ENCODE assay signal across 1 cellular context in the genomic region with DNA sequence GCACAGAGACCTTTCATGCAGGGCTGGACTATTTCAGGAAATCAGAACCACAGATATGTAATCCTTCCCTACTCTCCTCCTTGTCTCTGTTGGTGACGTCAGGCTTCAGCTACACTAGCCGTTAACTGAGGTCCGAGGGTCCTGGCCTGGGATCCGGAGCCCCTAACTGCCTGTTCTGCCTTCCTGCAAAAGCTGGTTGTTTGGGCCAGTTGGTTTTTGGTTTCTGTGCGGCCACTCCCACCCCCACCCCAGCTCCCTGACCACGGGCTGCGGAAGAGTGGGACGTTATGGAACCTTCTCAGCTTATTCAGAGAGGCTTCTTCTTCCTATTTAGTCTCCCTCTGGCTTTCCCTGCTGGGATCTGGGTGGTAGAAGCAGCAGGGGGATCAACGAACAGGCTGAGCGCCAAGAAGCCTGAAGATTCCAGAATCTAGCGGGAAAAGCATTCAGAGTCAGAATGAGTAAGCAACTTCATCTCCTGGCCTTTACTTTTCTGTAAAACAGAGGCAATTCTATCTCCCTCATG.
TF ChIP-seq lines count a peak whose summit lies in the region.

No MANE protein-coding gene starts in this region.

TF ChIP-seq in K562, 482 proteins besides CTCF, POLR2A, EP300 and RAD21 (continued from another document and continues in another):
- no peak for TF ChIP-seq ZNF511 (CRISPR knock-in tag; IDR thresholded peaks at IDR 0.05)
- TF ChIP-seq GABPB1 (CRISPR knock-in tag; IDR thresholded peaks at IDR 0.05) = no peak
- no peak for TF ChIP-seq PCBP2 (IDR thresholded peaks at IDR 0.05; ENCODE audit: low read depth, low read length, poor library complexity, severe bottlenecking)
- TF ChIP-seq ARID3B (CRISPR knock-in tag; IDR thresholded peaks at IDR 0.05; ENCODE audit: borderline replicate concordance) = no peak
- no peak for TF ChIP-seq CBFB (CRISPR knock-in tag; IDR thresholded peaks at IDR 0.05)
- no peak for TF ChIP-seq HOXB6 (CRISPR knock-in tag; IDR thresholded peaks at IDR 0.05; ENCODE audit: borderline replicate concordance)
- no peak for TF ChIP-seq TEAD1 (CRISPR knock-in tag; IDR thresholded peaks at IDR 0.05)
- TF ChIP-seq ZNF395 (CRISPR knock-in tag; IDR thresholded peaks at IDR 0.05) = no peak
- no peak for TF ChIP-seq CREB3L1 (IDR thresholded peaks at IDR 0.05; ENCODE audit: borderline replicate concordance, low read depth)
- TF ChIP-seq ZNF41 (CRISPR knock-in tag; conservative IDR thresholded peaks at IDR 0.05) = no peak
- no peak for TF ChIP-seq LEF1 (IDR thresholded peaks at IDR 0.05)
- TF ChIP-seq THRB (CRISPR knock-in tag; conservative IDR thresholded peaks at IDR 0.05) = no peak
- TF ChIP-seq BRD9 (IDR thresholded peaks at IDR 0.05; ENCODE audit: low read depth, partially characterized antibody) = no peak
- no peak for TF ChIP-seq NCOA1 (IDR thresholded peaks at IDR 0.05; ENCODE audit: low read depth)
- peak; percentile 67; the same call in 1 of the 2 replicates for TF ChIP-seq ZNF592 (IDR thresholded peaks at IDR 0.05)
- TF ChIP-seq, protein P1, sequence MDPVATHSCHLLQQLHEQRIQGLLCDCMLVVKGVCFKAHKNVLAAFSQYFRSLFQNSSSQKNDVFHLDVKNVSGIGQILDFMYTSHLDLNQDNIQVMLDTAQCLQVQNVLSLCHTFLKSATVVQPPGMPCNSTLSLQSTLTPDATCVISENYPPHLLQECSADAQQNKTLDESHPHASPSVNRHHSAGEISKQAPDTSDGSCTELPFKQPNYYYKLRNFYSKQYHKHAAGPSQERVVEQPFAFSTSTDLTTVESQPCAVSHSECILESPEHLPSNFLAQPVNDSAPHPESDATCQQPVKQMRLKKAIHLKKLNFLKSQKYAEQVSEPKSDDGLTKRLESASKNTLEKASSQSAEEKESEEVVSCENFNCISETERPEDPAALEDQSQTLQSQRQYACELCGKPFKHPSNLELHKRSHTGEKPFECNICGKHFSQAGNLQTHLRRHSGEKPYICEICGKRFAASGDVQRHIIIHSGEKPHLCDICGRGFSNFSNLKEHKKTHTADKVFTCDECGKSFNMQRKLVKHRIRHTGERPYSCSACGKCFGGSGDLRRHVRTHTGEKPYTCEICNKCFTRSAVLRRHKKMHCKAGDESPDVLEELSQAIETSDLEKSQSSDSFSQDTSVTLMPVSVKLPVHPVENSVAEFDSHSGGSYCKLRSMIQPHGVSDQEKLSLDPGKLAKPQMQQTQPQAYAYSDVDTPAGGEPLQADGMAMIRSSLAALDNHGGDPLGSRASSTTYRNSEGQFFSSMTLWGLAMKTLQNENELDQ (CRISPR knock-in tag; IDR thresholded peaks at IDR 0.05; ENCODE audit: borderline replicate concordance) = no peak
- TF ChIP-seq, protein P2, sequence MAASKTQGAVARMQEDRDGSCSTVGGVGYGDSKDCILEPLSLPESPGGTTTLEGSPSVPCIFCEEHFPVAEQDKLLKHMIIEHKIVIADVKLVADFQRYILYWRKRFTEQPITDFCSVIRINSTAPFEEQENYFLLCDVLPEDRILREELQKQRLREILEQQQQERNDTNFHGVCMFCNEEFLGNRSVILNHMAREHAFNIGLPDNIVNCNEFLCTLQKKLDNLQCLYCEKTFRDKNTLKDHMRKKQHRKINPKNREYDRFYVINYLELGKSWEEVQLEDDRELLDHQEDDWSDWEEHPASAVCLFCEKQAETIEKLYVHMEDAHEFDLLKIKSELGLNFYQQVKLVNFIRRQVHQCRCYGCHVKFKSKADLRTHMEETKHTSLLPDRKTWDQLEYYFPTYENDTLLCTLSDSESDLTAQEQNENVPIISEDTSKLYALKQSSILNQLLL (CRISPR knock-in tag; IDR thresholded peaks at IDR 0.05; ENCODE audit: borderline replicate concordance) = no peak
- TF ChIP-seq RBM14 (IDR thresholded peaks at IDR 0.05; ENCODE audit: borderline replicate concordance, insufficient read depth, low read depth, low read length) = no peak
- no peak for TF ChIP-seq ZNF140 (CRISPR knock-in tag; IDR thresholded peaks at IDR 0.05)
- no peak for TF ChIP-seq HDAC2 (IDR thresholded peaks at IDR 0.05)
- no peak for TF ChIP-seq RHOXF2B (CRISPR knock-in tag; conservative IDR thresholded peaks at IDR 0.05)
- TF ChIP-seq ETS2 (tag; IDR thresholded peaks at IDR 0.05; ENCODE audit: borderline replicate concordance, poor library complexity, severe bottlenecking) = no peak
- TF ChIP-seq SREBF2 (CRISPR knock-in tag; IDR thresholded peaks at IDR 0.05) = no peak
- TF ChIP-seq MBD1 (CRISPR knock-in tag; IDR thresholded peaks at IDR 0.05) = no peak
- TF ChIP-seq, protein P3, sequence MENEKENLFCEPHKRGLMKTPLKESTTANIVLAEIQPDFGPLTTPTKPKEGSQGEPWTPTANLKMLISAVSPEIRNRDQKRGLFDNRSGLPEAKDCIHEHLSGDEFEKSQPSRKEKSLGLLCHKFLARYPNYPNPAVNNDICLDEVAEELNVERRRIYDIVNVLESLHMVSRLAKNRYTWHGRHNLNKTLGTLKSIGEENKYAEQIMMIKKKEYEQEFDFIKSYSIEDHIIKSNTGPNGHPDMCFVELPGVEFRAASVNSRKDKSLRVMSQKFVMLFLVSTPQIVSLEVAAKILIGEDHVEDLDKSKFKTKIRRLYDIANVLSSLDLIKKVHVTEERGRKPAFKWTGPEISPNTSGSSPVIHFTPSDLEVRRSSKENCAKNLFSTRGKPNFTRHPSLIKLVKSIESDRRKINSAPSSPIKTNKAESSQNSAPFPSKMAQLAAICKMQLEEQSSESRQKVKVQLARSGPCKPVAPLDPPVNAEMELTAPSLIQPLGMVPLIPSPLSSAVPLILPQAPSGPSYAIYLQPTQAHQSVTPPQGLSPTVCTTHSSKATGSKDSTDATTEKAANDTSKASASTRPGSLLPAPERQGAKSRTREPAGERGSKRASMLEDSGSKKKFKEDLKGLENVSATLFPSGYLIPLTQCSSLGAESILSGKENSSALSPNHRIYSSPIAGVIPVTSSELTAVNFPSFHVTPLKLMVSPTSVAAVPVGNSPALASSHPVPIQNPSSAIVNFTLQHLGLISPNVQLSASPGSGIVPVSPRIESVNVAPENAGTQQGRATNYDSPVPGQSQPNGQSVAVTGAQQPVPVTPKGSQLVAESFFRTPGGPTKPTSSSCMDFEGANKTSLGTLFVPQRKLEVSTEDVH (IDR thresholded peaks at IDR 0.05; ENCODE audit: low read depth, partially characterized antibody) = no peak
- TF ChIP-seq YBX1 (IDR thresholded peaks at IDR 0.05) = no peak
- TF ChIP-seq MCM2 (IDR thresholded peaks at IDR 0.05; ENCODE audit: low read depth) = no peak
- TF ChIP-seq GATAD2A (IDR thresholded peaks at IDR 0.05) = no peak
- TF ChIP-seq, protein P4, sequence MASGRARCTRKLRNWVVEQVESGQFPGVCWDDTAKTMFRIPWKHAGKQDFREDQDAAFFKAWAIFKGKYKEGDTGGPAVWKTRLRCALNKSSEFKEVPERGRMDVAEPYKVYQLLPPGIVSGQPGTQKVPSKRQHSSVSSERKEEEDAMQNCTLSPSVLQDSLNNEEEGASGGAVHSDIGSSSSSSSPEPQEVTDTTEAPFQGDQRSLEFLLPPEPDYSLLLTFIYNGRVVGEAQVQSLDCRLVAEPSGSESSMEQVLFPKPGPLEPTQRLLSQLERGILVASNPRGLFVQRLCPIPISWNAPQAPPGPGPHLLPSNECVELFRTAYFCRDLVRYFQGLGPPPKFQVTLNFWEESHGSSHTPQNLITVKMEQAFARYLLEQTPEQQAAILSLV (tag; IDR thresholded peaks at IDR 0.05) = no peak
- no peak for TF ChIP-seq CBX3 (IDR thresholded peaks at IDR 0.05; ENCODE audit: borderline replicate concordance in 1 of 2, low read length in 2 of 2)
- TF ChIP-seq POLR2AphosphoS2 (IDR thresholded peaks at IDR 0.05; ENCODE audit: low read length) = no peak
- no peak for TF ChIP-seq ZNF263 (CRISPR knock-in tag; IDR thresholded peaks at IDR 0.05; ENCODE audit: borderline replicate concordance)
- no peak for TF ChIP-seq CEBPG (CRISPR knock-in tag; IDR thresholded peaks at IDR 0.05)
- no peak for TF ChIP-seq CEBPG (tag; conservative IDR thresholded peaks at IDR 0.05 in 1 of 2, IDR thresholded peaks at IDR 0.05 in 1 of 2)
- no peak for TF ChIP-seq ZNF184 (CRISPR knock-in tag; IDR thresholded peaks at IDR 0.05)
- no peak for TF ChIP-seq IRF2 (CRISPR knock-in tag; IDR thresholded peaks at IDR 0.05)
- TF ChIP-seq GTF2A2 (tag; IDR thresholded peaks at IDR 0.05) = no peak
